ENCODE assay signal across 29 cellular contexts in genomic region chr2:18506883-18507519, GRCh38. TPM values are rescaled to one million over a fixed set of nuclear protein-coding genes. Genes with fewer than 3 reads are reported as not detected.
DNase-seq lines count a peak whose midpoint lies in the region; ATAC-seq, FAIRE-seq and TF ChIP-seq lines count a peak whose summit lies in the region.
"Had no signal": no experiment of that assay in that cellular context is flagged by ENCODE, and none has a peak within 500 bp of the region (broad histone marks: within the 10 kb centered on the region; RNA-seq: fewer than 3 reads in every experiment).

No MANE protein-coding gene starts in this region.

- H3K4me3 Mint-ChIP-seq in CD8-positive, alpha-beta memory T cell = no peak overlapping the region
- H3K4me3 Mint-ChIP-seq in T-helper 17 cell = no peak overlapping the region
- H3K4me3 Mint-ChIP-seq: activated CD4-positive, alpha-beta memory T cell treated with anti-CD3 and anti-CD28 coated beads, Interleukin-2, amount 10 ng/mL, durations not matched to agents 7 days and 5 days; HFFc6 had no signal

- no TSS peak for BruUV-seq in GM12878 (replicated peaks; lab: Mats Ljungman, UMichigan)

- SMC1A ChIA-PET in GM12878 (lab: Charles Lee; ENCODE audit: uncharacterized antibody, unreplicated experiment) = interaction anchor here (0.6 kb wide), 1 partner anchor 13 kb away, joined by 3 read pairs; no protein-coding TSS in a partner anchor

- intact Hi-C loops in GM12878 (cut with micrococcal nuclease; ENCODE audit: unreplicated experiment) (no loop called here), vagina (cut with DNase I) (no loop called here)

- H3K4me3 ChIP-seq in GM12878 (no peak overlapping the region), vagina (no peak overlapping the region)
- no peak overlapping the region for H3K4me3 ChIP-seq in CD8-positive, alpha-beta memory T cell (ENCODE audit: low read length)
- H3K4me3 ChIP-seq: skin epidermis, testis had no signal

- peak; percentile 43 for DNase-seq in NOMO-1 treated with DMSO at 0.1 percent for 48 hours (lab: John Stamatoyannopoulos, UW; ENCODE audit: unreplicated experiment)
- no peak for DNase-seq in NOMO-1 treated with dmso at 0.1 percent for 144 hours (lab: John Stamatoyannopoulos, UW; ENCODE audit: unreplicated experiment)
- DNase-seq in GM12878 (ENCODE audit: low read depth, low spot score) = no peak
- no peak for DNase-seq in vagina (ENCODE audit: extremely low spot score in 2 of 2)
- DNase-seq in CD8-positive, alpha-beta memory T cell = no peak
- no peak for DNase-seq in T-helper 17 cell
- DNase-seq: 8988T; activated CD4-positive, alpha-beta memory T cell treated with anti-CD3 and anti-CD28 coated beads, Interleukin-2, amount 10 ng/mL, durations not matched to agents 7 days and 5 days; activated CD8-positive, alpha-beta memory T cell treated with anti-CD3 and anti-CD28 coated beads, Interleukin-2, amount 50 U/mL, for 4 hours; activated naive CD4-positive, alpha-beta T cell treated with anti-CD3 and anti-CD28 coated beads, Interleukin-2, amount 50 U/mL, for 16 hours; aorta; DND-41; GF-D8; GOT3; HFFc6; Karpas-422; NCI-H1048; NCI-H1694 treated with DMSO at 0.1 percent for 48 hours; NCI-H446 treated with DMSO at 0.1 percent for 48 hours; NCI-H82; stimulated activated naive CD4-positive, alpha-beta T cell treated with Interleukin-2 at 50 U/mL for 16 hours; testis had no signal

- no peak overlapping the region; the same call in 1 of the 2 replicates for H3K4me2 ChIP-seq in GM12878 (ENCODE audit: control insufficient read depth, insufficient read depth)

- POLR2A ChIA-PET in GM12878 (lab: Charles Lee) = no interaction called here
- POLR2A ChIA-PET in CD8-positive, alpha-beta memory T cell (lab: Charles Lee) = no interaction called here

- H3K27ac Mint-ChIP-seq in CD8-positive, alpha-beta memory T cell = no peak overlapping the region
- no peak overlapping the region for H3K27ac Mint-ChIP-seq in T-helper 17 cell
- H3K27ac Mint-ChIP-seq: activated CD4-positive, alpha-beta memory T cell treated with anti-CD3 and anti-CD28 coated beads, Interleukin-2, amount 10 ng/mL, durations not matched to agents 7 days and 5 days; CD14-positive monocyte; HFFc6 had no signal

- no peaks in the 10 kb centered on the region for H3K36me3 Mint-ChIP-seq in CD8-positive, alpha-beta memory T cell
- H3K36me3 Mint-ChIP-seq in T-helper 17 cell (ENCODE audit: low read depth) = no peaks in the 10 kb centered on the region
- H3K36me3 Mint-ChIP-seq: CD14-positive monocyte had no signal

- no peak overlapping the region for H2AFZ ChIP-seq in GM12878 (ENCODE audit: control insufficient read depth, low read depth, low read length)

- no peaks in the 10 kb centered on the region for H3K79me2 ChIP-seq in GM12878 (ENCODE audit: control insufficient read depth, insufficient read depth, low read length)

- no peaks in the 10 kb centered on the region for H3K9me3 Mint-ChIP-seq in CD8-positive, alpha-beta memory T cell
- H3K9me3 Mint-ChIP-seq: activated CD4-positive, alpha-beta memory T cell treated with anti-CD3 and anti-CD28 coated beads, Interleukin-2, amount 10 ng/mL, durations not matched to agents 7 days and 5 days; HFFc6 had no signal

- TF ChIP-seq POLR2A in GM12878 (IDR thresholded peaks at IDR 0.05; ENCODE audit: low read depth, low read length) (no peak), vagina (IDR thresholded peaks at IDR 0.05) (no peak)

- 41% methylated on average over 8 of the region's 8 CpGs for WGBS in GM12878 (ENCODE audit: insufficient coverage, insufficient replicate concordance, low lambda C conversion rate, missing lambda C conversion rate)

- no peak for FAIRE-seq in GM12878 (lab: Jason Lieb, UNC)
- FAIRE-seq: bronchial epithelial cell, frontal cortex had no signal

- H3K9me3 ChIP-seq in GM12878 (replicated peaks; ENCODE audit: control insufficient read depth, insufficient read depth, low read length) (no peaks in the 10 kb centered on the region), vagina (no peaks in the 10 kb centered on the region), T-helper 17 cell (ENCODE audit: control insufficient read depth, low read length, poor library complexity, severe bottlenecking) (no peaks in the 10 kb centered on the region)
- H3K9me3 ChIP-seq in CD8-positive, alpha-beta memory T cell (ENCODE audit: low read length) = no peaks in the 10 kb centered on the region
- H3K9me3 ChIP-seq: testis had no signal

- H3K4me1 ChIP-seq in GM12878 (ENCODE audit: control insufficient read depth, insufficient read depth, low read length) = no peaks in the 10 kb centered on the region
- no peaks in the 10 kb centered on the region for H3K4me1 ChIP-seq in vagina
- no peaks in the 10 kb centered on the region for H3K4me1 ChIP-seq in CD8-positive, alpha-beta memory T cell (ENCODE audit: insufficient read depth, low read length)
- H3K4me1 ChIP-seq: testis had no signal

- H3K27ac ChIP-seq in GM12878 (ENCODE audit: control insufficient read depth, insufficient read depth) (no peak overlapping the region), vagina (no peak overlapping the region)
- no peak overlapping the region for H3K27ac ChIP-seq in CD8-positive, alpha-beta memory T cell (ENCODE audit: low read depth, low read length)
- H3K27ac ChIP-seq: RWPE1, skin epidermis, testis had no signal

- no peaks in the 10 kb centered on the region for H3K27me3 ChIP-seq in GM12878 (replicated peaks in 1 of 2; ENCODE audit: control insufficient read depth in 2 of 2, insufficient read depth in 2 of 2, low read length in 1 of 2)
- H3K27me3 ChIP-seq in vagina = no peaks in the 10 kb centered on the region
- no peaks in the 10 kb centered on the region for H3K27me3 ChIP-seq in CD8-positive, alpha-beta memory T cell (ENCODE audit: insufficient read depth, low read length, poor library complexity, severe bottlenecking)
- H3K27me3 ChIP-seq: testis had no signal

- H3K4me1 Mint-ChIP-seq in CD8-positive, alpha-beta memory T cell = no peaks in the 10 kb centered on the region
- H3K4me1 Mint-ChIP-seq in T-helper 17 cell = peaks cover 2% of the 10 kb centered on the region
- H3K4me1 Mint-ChIP-seq: activated CD4-positive, alpha-beta memory T cell treated with anti-CD3 and anti-CD28 coated beads, Interleukin-2, amount 10 ng/mL, durations not matched to agents 7 days and 5 days; CD14-positive monocyte had no signal

- H3K9ac ChIP-seq in GM12878 (ENCODE audit: control insufficient read depth, insufficient read depth, low read length) = no peak overlapping the region

- no peak for TF ChIP-seq RAD21 in GM12878 (IDR thresholded peaks at IDR 0.05; ENCODE audit: insufficient read depth, low read depth, low read length)

- RAD21 ChIA-PET in GM12878 (lab: Charles Lee; ENCODE audit: unreplicated experiment) = no interaction called here

- peak; percentile 90 for ATAC-seq in GM21576 (IDR thresholded peaks at IDR 0.05; ENCODE audit: unreplicated experiment)
- peak; percentile 79 for ATAC-seq in HG03442 (IDR thresholded peaks at IDR 0.05; ENCODE audit: unreplicated experiment)
- 0 out of 3 replicates have a peak, but pooled peaks have one; percentile 21 for ATAC-seq in GM12878
- ATAC-seq in T-helper 17 cell = no peak

- H3K27me3 Mint-ChIP-seq in CD8-positive, alpha-beta memory T cell = peaks cover 8 to 38% of the 10 kb centered on the region in 2 donors
- H3K27me3 Mint-ChIP-seq in T-helper 17 cell = peaks cover 53% of the 10 kb centered on the region

- TF ChIP-seq EP300 in GM12878 (IDR thresholded peaks at IDR 0.05; ENCODE audit: borderline replicate concordance in 1 of 2, control insufficient read depth in 1 of 2, low read depth in 2 of 2, low read length in 2 of 2) = no peak

- TF ChIP-seq CTCF in GM12878 (IDR thresholded peaks at IDR 0.05 in 2 of 3, conservative IDR thresholded peaks at IDR 0.05 in 1 of 3; ENCODE audit: control insufficient read depth in 2 of 3, extremely low read depth in 1 of 3, insufficient read depth in 1 of 3, low read depth in 3 of 3, low read length in 3 of 3) = no peak
- TF ChIP-seq CTCF in vagina (IDR thresholded peaks at IDR 0.05) = no peak

- H4K20me1 ChIP-seq in GM12878 (ENCODE audit: control insufficient read depth, insufficient read depth) = no peaks in the 10 kb centered on the region

- H3K36me3 ChIP-seq in GM12878 (ENCODE audit: control insufficient read depth in 2 of 2, insufficient read depth in 2 of 2, low read length in 1 of 2) (no peaks in the 10 kb centered on the region), vagina (no peaks in the 10 kb centered on the region)
- H3K36me3 ChIP-seq in CD8-positive, alpha-beta memory T cell (ENCODE audit: insufficient read depth, low read length) = no peaks in the 10 kb centered on the region

- CTCF ChIA-PET in GM12878 (lab: Yijun Ruan, JAX) = interaction anchor here (0.6 to 1.2 kb wide), 3 partner anchors 13 to 121 kb away, joined by 3 to 5 read pairs (median 3); no protein-coding TSS in a partner anchor
- CTCF ChIA-PET in CD8-positive, alpha-beta memory T cell (lab: Charles Lee) = interaction anchor here (1.1 kb wide), 1 partner anchor 10 kb away, joined by 3 read pairs; no protein-coding TSS in a partner anchor

- in situ Hi-C loops in GM12878 (cut with MboI) = no loop called here

TF ChIP-seq in GM12878, 131 proteins besides CTCF, POLR2A, EP300 and RAD21 (continues in another document):
- TF ChIP-seq TARDBP (IDR thresholded peaks at IDR 0.05; ENCODE audit: borderline replicate concordance) (no peak), GABPA (IDR thresholded peaks at IDR 0.05; ENCODE audit: low read depth) (no peak), TAF1 (IDR thresholded peaks at IDR 0.05; ENCODE audit: borderline replicate concordance, low read depth, low read length) (no peak), POU2F2 (IDR thresholded peaks at IDR 0.05; ENCODE audit: borderline replicate concordance, low read depth, low read length) (no peak), HDGF (IDR thresholded peaks at IDR 0.05) (no peak)

RNA-seq across cellular contexts. Expression of gene RDH14, which starts 53.5 kb away (rescaled TPM):
- 8.3 and 15.6 TPM in 2 replicates for total RNA-seq in GM12878 (2013; cell fraction: nucleolus; rRNA removed)
- total RNA-seq in GM12878 (2014; rRNA removed) (21.3 and 24.7 TPM in 2 replicates), GM12878 (2014; rRNA removed; fragmentation: Illumina TruSeq; extraction: Trizol) (31.7 and 33.4 TPM in 2 replicates), GM12878 (2021) (20.3 and 21.6 TPM in 2 replicates), vagina (25.3 TPM), T-helper 17 cell (10 to 100 TPM in 1 of 2 donors, 1 to 10 TPM in 1; 8.7 to 10.1 TPM)
- polyA plus RNA-seq in GM12878 (2011; ENCODE audit: low read depth) = 11.2 TPM
- polyA plus RNA-seq in GM12878 (2011; rRNA removed) (21.0 and 29.9 TPM in 2 replicates), GM12878 (2014; fragmentation: Illumina TruSeq; extraction: Trizol) (31.9 and 49.6 TPM in 2 replicates), GM12878 (2014; fragmentation: Nextera tagmentation; extraction: Ambion mirVana) (10 to 100 TPM; 15.5 to 17.3 TPM), GM12878 (2014; rRNA removed) (24.1 and 24.4 TPM in 2 replicates), GM12878 (2016; fragmentation: Nextera tagmentation; extraction: Ambion mirVana) (10 to 100 TPM; 32.9 to 33.3 TPM)
- 9.7 and 10.2 TPM in 2 replicates for polyA plus RNA-seq in GM12878 (2011; cell fraction: cytosol; rRNA removed)
- polyA plus RNA-seq in GM12878 (2011; cell fraction: nucleus; rRNA removed) = 7.1 and 8.4 TPM in 2 replicates
- polyA plus RNA-seq in GM12878 (2012) = 13.9 and 14.2 TPM in 2 replicates
- polyA minus RNA-seq in GM12878 (2011; rRNA and poly(A)+ RNA removed) = 7.8 and 9.1 TPM in 2 replicates
- 3.0 and 7.5 TPM in 2 replicates for polyA minus RNA-seq in GM12878 (2011; cell fraction: cytosol; rRNA and poly(A)+ RNA removed)
- 4.5 and 7.8 TPM in 2 replicates for polyA minus RNA-seq in GM12878 (2011; cell fraction: nucleus; rRNA and poly(A)+ RNA removed)
- 10 to 100 TPM; 16.9 to 18.1 TPM for total RNA-seq in CD8-positive, alpha-beta memory T cell
- 44.3 TPM for polyA plus RNA-seq in CD8-positive, alpha-beta memory T cell
